34 cellular contexts compared by ENCODE assay signal in genomic region chr20:18011482-18011881, GRCh38. TPM values are rescaled to one million over a fixed set of nuclear protein-coding genes. Genes with fewer than 3 reads are reported as not detected.
"Had no signal": no experiment of that assay in that cellular context is flagged by ENCODE, and none has a peak within 500 bp of the region (broad histone marks: within the 10 kb centered on the region; RNA-seq: fewer than 3 reads in every experiment).

No MANE protein-coding gene starts in this region.

- H3K27me3 ChIP-seq: brain microvascular endothelial cell, dorsolateral prefrontal cortex, heart right ventricle, left lung, upper lobe of left lung, vagina had no signal

- H3K36me3 Mint-ChIP-seq: activated CD4-positive, alpha-beta memory T cell treated with anti-CD3 and anti-CD28 coated beads for 36 hours had no signal

- H3K9me3 ChIP-seq: heart right ventricle, left lung, lower lobe of right lung, upper lobe of left lung, vagina had no signal

- H3K4me3 ChIP-seq: coronary artery, dorsolateral prefrontal cortex, heart right ventricle, left lung, lower lobe of right lung, skin epidermis, upper lobe of left lung, vagina had no signal

- H3K36me3 ChIP-seq: brain microvascular endothelial cell, heart right ventricle, left lung, lower lobe of right lung, upper lobe of left lung, vagina had no signal

- H3K27ac ChIP-seq: brain microvascular endothelial cell, coronary artery, dorsolateral prefrontal cortex, heart right ventricle, left lung, lower lobe of right lung, skin epidermis, upper lobe of left lung, vagina had no signal

- ATAC-seq: esophagus mucosa; heart right ventricle; left lung; lower lobe of right lung; sciatic nerve; stimulated activated naive CD8-positive, alpha-beta T cell treated with anti-CD3 and anti-CD28 coated beads, Interleukin-15, amount 100 ng/mL, for 72 hours had no signal

- DNase-seq: activated CD4-positive, alpha-beta memory T cell treated with anti-CD3 and anti-CD28 coated beads for 36 hours; activated CD4-positive, alpha-beta T cell treated with anti-CD3 and anti-CD28 coated beads for 4 hours; activated CD8-positive, alpha-beta memory T cell treated with anti-CD3 and anti-CD28 coated beads, Interleukin-2, amount 50 U/mL, for 4 hours; activated gamma-delta T cell; activated naive CD4-positive, alpha-beta T cell treated with anti-CD3 and anti-CD28 coated beads, Interleukin-2, amount 50 U/mL, for 16 hours; activated T-cell treated with anti-CD3 and anti-CD28 coated beads, Interleukin-2, amount 50 U/mL, for 1 hour; amniotic stem cell; brain microvascular endothelial cell; dorsolateral prefrontal cortex; effector memory CD4-positive, alpha-beta T cell; heart right ventricle; left lung; lower lobe of right lung; mesendoderm; occipital lobe; stimulated activated CD4-positive, alpha-beta T cell treated with anti-CD3 and anti-CD28 coated beads, Interleukin-12 subunit alpha, Interleukin-12 subunit beta, amount 100 ng/mL, for 4 hours; stimulated activated CD4-positive, alpha-beta T cell treated with anti-CD3 and anti-CD28 coated beads, Interleukin-4, amount 100 ng/mL, for 1 hour; stimulated activated naive CD8-positive, alpha-beta T cell treated with anti-CD3 and anti-CD28 coated beads, Interleukin-15, amount 100 ng/mL, for 72 hours; substantia nigra; T-helper 1 cell; upper lobe of left lung had no signal

- H3K4me1 ChIP-seq: vagina had no signal

- FAIRE-seq: astrocyte, endothelial cell of umbilical vein had no signal

- H3K9me3 Mint-ChIP-seq: activated CD4-positive, alpha-beta memory T cell treated with anti-CD3 and anti-CD28 coated beads for 36 hours; activated T-helper 1 cell treated with anti-CD3 and anti-CD28 coated beads, Interleukin-12 subunit alpha, Interleukin-12 subunit beta, Interleukin-2, Interleukin-4 antibody, amounts not matched to agents 30 ng/mL and 10 ng/mL and 1 ng/mL, durations not matched to agents 14 hours and 24 hours and 36 hours; stimulated activated naive CD8-positive, alpha-beta T cell treated with anti-CD3 and anti-CD28 coated beads, Interleukin-15, amount 100 ng/mL, for 72 hours had no signal

- H3K4me1 Mint-ChIP-seq: stimulated activated naive CD8-positive, alpha-beta T cell treated with anti-CD3 and anti-CD28 coated beads, Interleukin-15, amount 100 ng/mL, for 72 hours had no signal

- H3K27ac Mint-ChIP-seq: activated CD4-positive, alpha-beta memory T cell treated with anti-CD3 and anti-CD28 coated beads for 36 hours; activated T-helper 1 cell treated with anti-CD3 and anti-CD28 coated beads, Interleukin-12 subunit alpha, Interleukin-12 subunit beta, Interleukin-2, Interleukin-4 antibody, amounts not matched to agents 30 ng/mL and 10 ng/mL and 1 ng/mL, durations not matched to agents 14 hours and 24 hours and 36 hours; stimulated activated naive CD8-positive, alpha-beta T cell treated with anti-CD3 and anti-CD28 coated beads, Interleukin-15, amount 100 ng/mL, for 72 hours had no signal

- H3K4me3 Mint-ChIP-seq: activated CD4-positive, alpha-beta memory T cell treated with anti-CD3 and anti-CD28 coated beads for 36 hours; activated T-helper 1 cell treated with anti-CD3 and anti-CD28 coated beads, Interleukin-12 subunit alpha, Interleukin-12 subunit beta, Interleukin-2, Interleukin-4 antibody, amounts not matched to agents 30 ng/mL and 10 ng/mL and 1 ng/mL, durations not matched to agents 14 hours and 24 hours and 36 hours; neural crest cell; stimulated activated naive CD8-positive, alpha-beta T cell treated with anti-CD3 and anti-CD28 coated beads, Interleukin-15, amount 100 ng/mL, for 72 hours had no signal

- H3K27me3 Mint-ChIP-seq: activated CD4-positive, alpha-beta memory T cell treated with anti-CD3 and anti-CD28 coated beads for 36 hours; stimulated activated naive CD8-positive, alpha-beta T cell treated with anti-CD3 and anti-CD28 coated beads, Interleukin-15, amount 100 ng/mL, for 72 hours had no signal

RNA-seq across cellular contexts. Expression of gene OVOL2, which starts 46.2 kb away (rescaled TPM):
- total RNA-seq: activated CD4-positive, alpha-beta memory T cell treated with anti-CD3 and anti-CD28 coated beads for 36 hours; activated CD8-positive, alpha-beta memory T cell treated with anti-CD3 and anti-CD28 coated beads for 36 hours; activated T-helper 1 cell treated with anti-CD3 and anti-CD28 coated beads, Interleukin-12 subunit alpha, Interleukin-12 subunit beta, Interleukin-2, Interleukin-4 antibody, amounts not matched to agents 30 ng/mL and 10 ng/mL and 1 ng/mL, durations not matched to agents 14 hours and 24 hours and 36 hours; cardiac septum; cerebellum; endothelial cell of umbilical vein; heart right ventricle; mononuclear cell; neural crest cell; sciatic nerve had no signal
- polyA plus RNA-seq: endothelial cell of umbilical vein, heart right ventricle had no signal
